ENCODE assay signal across 13 cellular contexts in genomic region chr13:24366315-24366714, GRCh38. TPM values are rescaled to one million over a fixed set of nuclear protein-coding genes. Genes with fewer than 3 reads are reported as not detected.
"Had no signal": no experiment of that assay in that cellular context is flagged by ENCODE, and none has a peak within 500 bp of the region (broad histone marks: within the 10 kb centered on the region; RNA-seq: fewer than 3 reads in every experiment).

No MANE protein-coding gene starts in this region.

RNA-seq across cellular contexts. Expression of gene C1QTNF9, which starts 56.9 kb away (rescaled TPM):
- total RNA-seq: activated B cell treated with CpG ODN at 0.5 μM for 24 hours; activated CD4-positive, alpha-beta memory T cell treated with anti-CD3 and anti-CD28 coated beads for 36 hours; activated CD4-positive, alpha-beta T cell treated with anti-CD3 and anti-CD28 coated beads, Interleukin-2, amount 10 ng/mL, durations not matched to agents 24 days and 14 days; activated CD8-positive, alpha-beta memory T cell treated with anti-CD3 and anti-CD28 coated beads for 36 hours; activated CD8-positive, alpha-beta T cell treated with anti-CD3 and anti-CD28 coated beads for 36 hours; activated naive CD8-positive, alpha-beta T cell treated with anti-CD3 and anti-CD28 coated beads, Interleukin-2, amount 10 ng/mL, durations not matched to agents 7 days and 5 days; activated T-cell treated with anti-CD3 and anti-CD28 coated beads, Interleukin-2, amount 50 U/mL, for 4 hours; activated T-helper 1 cell treated with anti-CD3 and anti-CD28 coated beads, Interleukin-12 subunit alpha, Interleukin-12 subunit beta, Interleukin-2, Interleukin-4 antibody, amounts not matched to agents 30 ng/mL and 10 ng/mL and 1 ng/mL, durations not matched to agents 14 hours and 24 hours and 36 hours; activated T-helper 2 cell treated with anti-CD3 and anti-CD28 coated beads, Interferon-gamma antibody, Interleukin-2, Interleukin-4, amounts not matched to agents 10 μg/mL and 5 μg/mL and 100 μg/mL, durations not matched to agents 14 hours and 24 hours and 36 hours; ascending aorta; bronchial epithelial cell; chondrocyte had no signal
- polyA plus RNA-seq: cardiac muscle cell had no signal
